Comparison of ENCODE assay signal across 8 cellular contexts in genomic region chr10:12348341-12348869, GRCh38. TPM values are rescaled to one million over a fixed set of nuclear protein-coding genes. Genes with fewer than 3 reads are reported as not detected.
DNase-seq lines count a peak whose midpoint lies in the region; ATAC-seq and TF ChIP-seq lines count a peak whose summit lies in the region.

No MANE protein-coding gene starts in this region.

- no peaks in the 10 kb centered on the region for H3K9me3 ChIP-seq in Peyer's patch
- no peaks in the 10 kb centered on the region for H3K9me3 ChIP-seq in prostate gland

- TF ChIP-seq POLR2A in Peyer's patch (IDR thresholded peaks at IDR 0.05) = no peak
- no peak for TF ChIP-seq POLR2A in prostate gland (IDR thresholded peaks at IDR 0.05)

- H3K4me3 ChIP-seq in Peyer's patch (peak overlapping the region; percentile 87 to 94 (median 92)), fibroblast of mammary gland (ENCODE audit: control insufficient read depth, low read depth, low read length) (peak overlapping the region; percentile 10), prostate gland (peak overlapping the region; percentile 61 to 65)

- intact Hi-C loops in prostate gland (cut with DNase I) = loop anchor here (5.0 kb wide), 2 partner anchors 76 to 359 kb away; no protein-coding TSS in a partner anchor

- ATAC-seq in GM19351 (IDR thresholded peaks at IDR 0.05; ENCODE audit: unreplicated experiment) = no peak
- no peak for ATAC-seq in GM19328 (IDR thresholded peaks at IDR 0.05; ENCODE audit: unreplicated experiment)

- peak; percentile 23 for DNase-seq in ELF-1 (ENCODE audit: low read depth, low spot score)
- no peak for DNase-seq in Peyer's patch
- DNase-seq in fibroblast of mammary gland (ENCODE audit: low read depth) = no peak
- DNase-seq in prostate gland (ENCODE audit: low spot score) = no peak
- no peak for DNase-seq in NCI-H2081 treated with DMSO at 0.1 percent for 48 hours (lab: John Stamatoyannopoulos, UW)
- no peak for DNase-seq in stimulated activated CD4-positive, alpha-beta T cell treated with anti-CD3 and anti-CD28 coated beads, Interleukin-12 subunit alpha, Interleukin-12 subunit beta, amount 100 ng/mL, for 4 hours

- H3K27ac ChIP-seq in Peyer's patch (peak overlapping the region; percentile 85 to 96 (median 88)), prostate gland (peak overlapping the region; percentile 74 to 84)

- peaks cover 0 to 15% (median 4%) of the 10 kb centered on the region in 4 donors for H3K4me1 ChIP-seq in Peyer's patch
- no peaks in the 10 kb centered on the region for H3K4me1 ChIP-seq in prostate gland (replicated peaks)

- H3K27me3 ChIP-seq in Peyer's patch = no peaks in the 10 kb centered on the region
- no peaks in the 10 kb centered on the region for H3K27me3 ChIP-seq in prostate gland (replicated peaks; ENCODE audit: insufficient read depth)

- no peak for TF ChIP-seq CTCF in Peyer's patch (IDR thresholded peaks at IDR 0.05)
- TF ChIP-seq CTCF in fibroblast of mammary gland (conservative IDR thresholded peaks at IDR 0.05; ENCODE audit: control insufficient read depth, insufficient read depth, low read depth, low read length) = no peak
- no peak for TF ChIP-seq CTCF in prostate gland (IDR thresholded peaks at IDR 0.05)

- 29% methylated on average over 14 of the region's 24 CpGs for WGBS in prostate gland

- H3K36me3 ChIP-seq in Peyer's patch (no peaks in the 10 kb centered on the region), prostate gland (no peaks in the 10 kb centered on the region)

RNA-seq across cellular contexts. Expression of gene CAMK1D, which starts 0.9 kb away (rescaled TPM):
- 10 to 100 TPM in 1 of 4 donors, 1 to 10 TPM in 3; 5.6 to 23.9 (median 7.4) TPM for total RNA-seq in Peyer's patch
- total RNA-seq in prostate gland = 10 to 100 TPM in 1 of 2 donors, 1 to 10 TPM in 1; 4.8 to 14.5 TPM

Comparison
In these comparisons a context has a peak if more than half of its experiments do, and no peak if none do; other contexts are left out.
1. H3K4me3 ChIP-seq: peak in every context shown above with its lines; median percentile 92 in Peyer's patch; 63 in prostate gland; 10 in fibroblast of mammary gland.